10 cellular contexts compared by ENCODE assay signal in genomic region chr22:37193629-37194191, GRCh38. TPM values are rescaled to one million over a fixed set of nuclear protein-coding genes. Genes with fewer than 3 reads are reported as not detected.
DNase-seq lines count a peak whose midpoint lies in the region; ATAC-seq and TF ChIP-seq lines count a peak whose summit lies in the region.
"Had no signal": no experiment of that assay in that cellular context is flagged by ENCODE, and none has a peak within 500 bp of the region (broad histone marks: within the 10 kb centered on the region; RNA-seq: fewer than 3 reads in every experiment).

No MANE protein-coding gene starts in this region.

- peak overlapping the region in 1 of 2 donors; percentile 0 for H3K27ac ChIP-seq in liver (ENCODE audit: low read depth in 1 of 2, low read length in 2 of 2)
- peak overlapping the region; percentile 96 to 97 for H3K27ac ChIP-seq in uterus
- H3K27ac ChIP-seq: BLaER1 treated with 17β-estradiol and CSF1 and Interleukin-3, amounts not matched to agents 10 nM and 100 nM; cardiac muscle cell had no signal

- H3K27me3 Mint-ChIP-seq in activated T-cell treated with anti-CD3 and anti-CD28 coated beads, Interleukin-2, amount 50 U/mL, for 24 hours, result no peaks in the 10 kb centered on the region

- TF ChIP-seq POLR2A in uterus (IDR thresholded peaks at IDR 0.05), result no peak

- H3K36me3 ChIP-seq in liver (ENCODE audit: control insufficient read depth in 4 of 4, insufficient read depth in 3 of 4, low read depth in 1 of 4, low read length in 3 of 4), result peaks cover 0 to 4% (median 0%) of the 10 kb centered on the region in 4 donors
- H3K36me3 ChIP-seq in uterus, result no peaks in the 10 kb centered on the region
- H3K36me3 ChIP-seq: BLaER1 treated with 17β-estradiol and CSF1 and Interleukin-3, amounts not matched to agents 10 nM and 100 nM; cardiac muscle cell had no signal

- peak overlapping the region; percentile 43 for H3K4me3 Mint-ChIP-seq in activated T-cell treated with anti-CD3 and anti-CD28 coated beads, Interleukin-2, amount 50 U/mL, for 24 hours

- intact Hi-C loops in uterus (cut with DNase I; ENCODE audit: low total_unique reads), result no loop called here

- no peak for ATAC-seq in SK-N-SH treated with all-trans-retinoic acid at 6 μM for 48 hours

- 57% methylated on average over 10 of the region's 10 CpGs for WGBS in liver

- no peaks in the 10 kb centered on the region for H3K9me3 Mint-ChIP-seq in activated T-cell treated with anti-CD3 and anti-CD28 coated beads, Interleukin-2, amount 50 U/mL, for 24 hours

- peak overlapping the region; percentile 71 for H3K27ac Mint-ChIP-seq in activated T-cell treated with anti-CD3 and anti-CD28 coated beads, Interleukin-2, amount 50 U/mL, for 24 hours

- peaks cover 67% of the 10 kb centered on the region for H3K4me1 Mint-ChIP-seq in activated T-cell treated with anti-CD3 and anti-CD28 coated beads, Interleukin-2, amount 50 U/mL, for 24 hours (ENCODE audit: low read depth)

- H3K27me3 ChIP-seq in liver (ENCODE audit: control insufficient read depth in 4 of 4, insufficient read depth in 4 of 4, low read length in 3 of 4) (no peaks in the 10 kb centered on the region), uterus (no peaks in the 10 kb centered on the region)
- H3K27me3 ChIP-seq: BLaER1 treated with 17β-estradiol and CSF1 and Interleukin-3, amounts not matched to agents 10 nM and 100 nM; cardiac muscle cell had no signal

- peak; percentile 36 for DNase-seq in activated naive CD4-positive, alpha-beta T cell treated with Interleukin-2 at 50 U/mL for 16 hours
- DNase-seq in activated naive CD4-positive, alpha-beta T cell (lab: John Stamatoyannopoulos, UW), result no peak
- peak; percentile 69 for DNase-seq in activated T-cell treated with anti-CD3 and anti-CD28 coated beads, Interleukin-2, amount 50 U/mL, for 24 hours
- peak; percentile 35 to 56 for DNase-seq in uterus
- no peak for DNase-seq in NCI-H2171 (lab: John Stamatoyannopoulos, UW)
- DNase-seq in NCI-H2227 treated with DMSO at 0.1 percent for 48 hours (lab: John Stamatoyannopoulos, UW), result no peak

- H3K4me3 ChIP-seq in liver (ENCODE audit: low read depth in 1 of 3, low read length in 3 of 3), result no peak overlapping the region
- H3K4me3 ChIP-seq in uterus, result no peak overlapping the region
- H3K4me3 ChIP-seq: BLaER1 treated with 17β-estradiol and CSF1 and Interleukin-3, amounts not matched to agents 10 nM and 100 nM; cardiac muscle cell had no signal

- H3K9me3 ChIP-seq in liver (ENCODE audit: control insufficient read depth in 4 of 4, low read length in 3 of 4) (no peaks in the 10 kb centered on the region), uterus (no peaks in the 10 kb centered on the region)

- peaks cover 12% of the 10 kb centered on the region for H3K36me3 Mint-ChIP-seq in activated T-cell treated with anti-CD3 and anti-CD28 coated beads, Interleukin-2, amount 50 U/mL, for 24 hours (ENCODE audit: low read depth)

- TF ChIP-seq CTCF in liver (IDR thresholded peaks at IDR 0.05; ENCODE audit: low read depth, low read length, missing input control) (no peak), uterus (IDR thresholded peaks at IDR 0.05) (no peak)

- no peak for TF ChIP-seq RAD21 in liver (IDR thresholded peaks at IDR 0.05)

- H3K4me1 ChIP-seq in liver (ENCODE audit: control insufficient read depth in 4 of 4, insufficient read depth in 4 of 4, low read length in 3 of 4), result peaks cover 21 to 46% (median 36%) of the 10 kb centered on the region in 4 donors
- peaks cover 25 to 28% of the 10 kb centered on the region in 2 donors for H3K4me1 ChIP-seq in uterus

- H3K9ac ChIP-seq in liver (ENCODE audit: low read depth in 1 of 2, low read length in 2 of 2), result no peak overlapping the region

TF ChIP-seq in liver, 16 proteins besides CTCF, POLR2A, EP300 and RAD21 (continues in another document):
- TF ChIP-seq HNF4G (IDR thresholded peaks at IDR 0.05) (no peak), SP1 (IDR thresholded peaks at IDR 0.05) (peak; percentile 10), EGR1 (IDR thresholded peaks at IDR 0.05; ENCODE audit: low read depth in 2 of 2) (no peak), HNF4A (conservative IDR thresholded peaks at IDR 0.05) (no peak), FOXA1 (IDR thresholded peaks at IDR 0.05) (no peak), REST (IDR thresholded peaks at IDR 0.05) (no peak), YY1 (IDR thresholded peaks at IDR 0.05) (peak; percentile 6), GABPA (IDR thresholded peaks at IDR 0.05 in 1 of 2, conservative IDR thresholded peaks at IDR 0.05 in 1 of 2) (no peak), FOXA2 (IDR thresholded peaks at IDR 0.05) (no peak), NR2F2 (IDR thresholded peaks at IDR 0.05) (peak; percentile 71)
- TF ChIP-seq, protein P1, sequence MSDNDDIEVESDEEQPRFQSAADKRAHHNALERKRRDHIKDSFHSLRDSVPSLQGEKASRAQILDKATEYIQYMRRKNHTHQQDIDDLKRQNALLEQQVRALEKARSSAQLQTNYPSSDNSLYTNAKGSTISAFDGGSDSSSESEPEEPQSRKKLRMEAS (IDR thresholded peaks at IDR 0.05), result no peak

TF ChIP-seq in SK-N-SH treated with all-trans-retinoic acid at 6 μM for 48 hours, 23 proteins besides CTCF, POLR2A, EP300 and RAD21:
- TF ChIP-seq TSHZ2 (CRISPR knock-in tag; IDR thresholded peaks at IDR 0.05) (no peak), ZFP3 (CRISPR knock-in tag; IDR thresholded peaks at IDR 0.05) (no peak), TCF4 (CRISPR knock-in tag; IDR thresholded peaks at IDR 0.05; ENCODE audit: borderline replicate concordance) (no peak), ARNTL (CRISPR knock-in tag; IDR thresholded peaks at IDR 0.05; ENCODE audit: borderline replicate concordance, low read depth) (no peak), GLIS3 (CRISPR knock-in tag; IDR thresholded peaks at IDR 0.05) (no peak)
- TF ChIP-seq, protein P2, sequence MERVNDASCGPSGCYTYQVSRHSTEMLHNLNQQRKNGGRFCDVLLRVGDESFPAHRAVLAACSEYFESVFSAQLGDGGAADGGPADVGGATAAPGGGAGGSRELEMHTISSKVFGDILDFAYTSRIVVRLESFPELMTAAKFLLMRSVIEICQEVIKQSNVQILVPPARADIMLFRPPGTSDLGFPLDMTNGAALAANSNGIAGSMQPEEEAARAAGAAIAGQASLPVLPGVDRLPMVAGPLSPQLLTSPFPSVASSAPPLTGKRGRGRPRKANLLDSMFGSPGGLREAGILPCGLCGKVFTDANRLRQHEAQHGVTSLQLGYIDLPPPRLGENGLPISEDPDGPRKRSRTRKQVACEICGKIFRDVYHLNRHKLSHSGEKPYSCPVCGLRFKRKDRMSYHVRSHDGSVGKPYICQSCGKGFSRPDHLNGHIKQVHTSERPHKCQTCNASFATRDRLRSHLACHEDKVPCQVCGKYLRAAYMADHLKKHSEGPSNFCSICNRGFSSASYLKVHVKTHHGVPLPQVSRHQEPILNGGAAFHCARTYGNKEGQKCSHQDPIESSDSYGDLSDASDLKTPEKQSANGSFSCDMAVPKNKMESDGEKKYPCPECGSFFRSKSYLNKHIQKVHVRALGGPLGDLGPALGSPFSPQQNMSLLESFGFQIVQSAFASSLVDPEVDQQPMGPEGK (CRISPR knock-in tag; IDR thresholded peaks at IDR 0.05; ENCODE audit: borderline replicate concordance), result no peak

RNA-seq across cellular contexts. Expression of gene C1QTNF6, which starts 5.7 kb away (rescaled TPM):
- total RNA-seq in liver, result 1 to 10 TPM; 3.7 to 4.2 TPM
- 1 to 10 TPM; 3.1 to 4.5 TPM for polyA plus RNA-seq in liver
- 10 to 100 TPM in 1 of 4 donors, 1 to 10 TPM in 2, under 1 TPM in 1; 0.29 to 16.0 (median 3.1) TPM for total RNA-seq in uterus

RNA-seq across cellular contexts. Expression of gene SSTR3, which starts 18.6 kb away (rescaled TPM):
- total RNA-seq in liver (under 1 TPM in 1 of 2 donors, not detected in 1; 0.19 TPM), uterus (1 to 10 TPM in 2 of 4 donors, under 1 TPM in 1, not detected in 1; under 0.01 to 5.8 (median 3.1) TPM)
- not detected for polyA plus RNA-seq in liver
- polyA plus RNA-seq: cardiac muscle cell had no signal

RNA-seq across cellular contexts. Expression of gene IL2RB, which starts 44.0 kb away (rescaled TPM):
- total RNA-seq in liver, result 1 to 10 TPM; 1.1 to 1.8 TPM
- polyA plus RNA-seq in liver, result 1 to 10 TPM; 1.3 TPM
- total RNA-seq in uterus, result 1 to 10 TPM in 1 of 4 donors, under 1 TPM in 1, not detected in 2; 0.48 to 1.6 TPM
- polyA plus RNA-seq: cardiac muscle cell had no signal

RNA-seq across cellular contexts. Expression of gene RAC2, which starts 50.4 kb away (rescaled TPM):
- 10 to 100 TPM in 1 of 2 donors, 1 to 10 TPM in 1; 4.0 to 15.0 TPM for total RNA-seq in liver
- polyA plus RNA-seq in liver, result 1 to 10 TPM; 6.1 to 8.7 TPM
- total RNA-seq in uterus, result 1 to 10 TPM; 2.4 to 6.7 (median 4.5) TPM

Comparison
In these comparisons a context has a peak if more than half of its experiments do, and no peak if none do; other contexts are left out.
1. DNase-seq: peak in activated naive CD4-positive, alpha-beta T cell treated with Interleukin-2 at 50 U/mL for 16 hours (single experiment), activated T-cell treated with anti-CD3 and anti-CD28 coated beads, Interleukin-2, amount 50 U/mL, for 24 hours (single experiment) and uterus (2 of 2); none in activated naive CD4-positive, alpha-beta T cell (0 of 4), NCI-H2171 (single experiment) and NCI-H2227 treated with DMSO at 0.1 percent for 48 hours (single experiment).